Comparison of ENCODE assay signal across 1 cellular context in the genomic region with DNA sequence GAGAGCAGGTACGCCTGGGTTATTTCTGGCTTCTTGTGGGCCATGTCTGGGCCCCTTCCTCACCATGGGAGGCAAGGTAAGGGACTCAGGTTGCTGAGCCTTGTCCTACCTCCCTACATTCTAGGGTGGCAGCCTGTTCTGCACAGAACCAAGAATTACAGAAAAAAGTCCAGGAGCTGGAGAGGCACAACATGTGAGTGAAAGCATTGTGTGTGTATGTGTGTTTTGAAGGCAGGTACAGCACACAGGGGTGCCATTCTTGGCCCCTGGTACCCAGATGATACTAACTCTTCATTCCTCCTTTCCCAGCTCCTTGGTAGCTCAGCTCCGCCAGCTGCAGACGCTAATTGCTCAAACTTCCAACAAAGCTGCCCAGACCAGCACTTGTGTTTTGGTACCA.
TF ChIP-seq lines count a peak whose summit lies in the region.

No MANE protein-coding gene starts in this region.

TF ChIP-seq in WTC11, 78 proteins besides CTCF, POLR2A, EP300 and RAD21 (continued from another document):
- TF ChIP-seq, protein P1, sequence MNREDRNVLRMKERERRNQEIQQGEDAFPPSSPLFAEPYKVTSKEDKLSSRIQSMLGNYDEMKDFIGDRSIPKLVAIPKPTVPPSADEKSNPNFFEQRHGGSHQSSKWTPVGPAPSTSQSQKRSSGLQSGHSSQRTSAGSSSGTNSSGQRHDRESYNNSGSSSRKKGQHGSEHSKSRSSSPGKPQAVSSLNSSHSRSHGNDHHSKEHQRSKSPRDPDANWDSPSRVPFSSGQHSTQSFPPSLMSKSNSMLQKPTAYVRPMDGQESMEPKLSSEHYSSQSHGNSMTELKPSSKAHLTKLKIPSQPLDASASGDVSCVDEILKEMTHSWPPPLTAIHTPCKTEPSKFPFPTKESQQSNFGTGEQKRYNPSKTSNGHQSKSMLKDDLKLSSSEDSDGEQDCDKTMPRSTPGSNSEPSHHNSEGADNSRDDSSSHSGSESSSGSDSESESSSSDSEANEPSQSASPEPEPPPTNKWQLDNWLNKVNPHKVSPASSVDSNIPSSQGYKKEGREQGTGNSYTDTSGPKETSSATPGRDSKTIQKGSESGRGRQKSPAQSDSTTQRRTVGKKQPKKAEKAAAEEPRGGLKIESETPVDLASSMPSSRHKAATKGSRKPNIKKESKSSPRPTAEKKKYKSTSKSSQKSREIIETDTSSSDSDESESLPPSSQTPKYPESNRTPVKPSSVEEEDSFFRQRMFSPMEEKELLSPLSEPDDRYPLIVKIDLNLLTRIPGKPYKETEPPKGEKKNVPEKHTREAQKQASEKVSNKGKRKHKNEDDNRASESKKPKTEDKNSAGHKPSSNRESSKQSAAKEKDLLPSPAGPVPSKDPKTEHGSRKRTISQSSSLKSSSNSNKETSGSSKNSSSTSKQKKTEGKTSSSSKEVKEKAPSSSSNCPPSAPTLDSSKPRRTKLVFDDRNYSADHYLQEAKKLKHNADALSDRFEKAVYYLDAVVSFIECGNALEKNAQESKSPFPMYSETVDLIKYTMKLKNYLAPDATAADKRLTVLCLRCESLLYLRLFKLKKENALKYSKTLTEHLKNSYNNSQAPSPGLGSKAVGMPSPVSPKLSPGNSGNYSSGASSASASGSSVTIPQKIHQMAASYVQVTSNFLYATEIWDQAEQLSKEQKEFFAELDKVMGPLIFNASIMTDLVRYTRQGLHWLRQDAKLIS (CRISPR knock-in tag; IDR thresholded peaks at IDR 0.05; ENCODE audit: borderline replicate concordance) = no peak
